Comparison of ENCODE assay signal across 25 cellular contexts in genomic region chr11:105321696-105322095, GRCh38.
DNase-seq lines count a peak whose midpoint lies in the region; ATAC-seq and FAIRE-seq lines count a peak whose summit lies in the region.
"Had no signal": no experiment of that assay in that cellular context is flagged by ENCODE, and none has a peak within 500 bp of the region (broad histone marks: within the 10 kb centered on the region; RNA-seq: fewer than 3 reads in every experiment).

No MANE protein-coding gene starts in this region.

- H3K36me3 ChIP-seq in small intestine (ENCODE audit: control insufficient read depth in 2 of 2, insufficient read depth in 2 of 2, low read length in 2 of 2), result no peaks in the 10 kb centered on the region
- H3K36me3 ChIP-seq: BE2C, BLaER1 had no signal

- 73 to 79% (median 73%) methylated on average over 2 of the region's 2 CpGs for WGBS in small intestine, 3 donors

- FAIRE-seq in A204.1 (lab: Jason Lieb, UNC) (peak; percentile 78), TTC549 (lab: Jason Lieb, UNC) (peak; percentile 79), frontal cortex (lab: Jason Lieb, UNC) (peak; percentile 79), small intestine (lab: Jason Lieb, UNC) (peak; percentile 19)
- FAIRE-seq: GM12878, GM12892, GM18507 had no signal

- no peak overlapping the region for H3K27ac ChIP-seq in small intestine (ENCODE audit: low read depth in 1 of 2, low read length in 1 of 2)
- H3K27ac ChIP-seq: 22Rv1, BLaER1 had no signal

- H3K27me3 ChIP-seq in small intestine (ENCODE audit: control insufficient read depth in 2 of 2, insufficient read depth in 2 of 2, low read length in 2 of 2), result no peaks in the 10 kb centered on the region
- H3K27me3 ChIP-seq: BE2C, BLaER1 had no signal

- H3K9me3 ChIP-seq in small intestine (ENCODE audit: control insufficient read depth, low read depth), result no peaks in the 10 kb centered on the region
- H3K9me3 ChIP-seq: BE2C, BLaER1 had no signal

- ATAC-seq in GM19463 (IDR thresholded peaks at IDR 0.05; ENCODE audit: unreplicated experiment), result no peak
- ATAC-seq: GM12878 had no signal

- H3K4me3 ChIP-seq in small intestine (ENCODE audit: low read depth in 1 of 2, low read length in 2 of 2), result no peak overlapping the region
- H3K4me3 ChIP-seq: BLaER1, GM12878 had no signal

- no peaks in the 10 kb centered on the region for H3K4me1 ChIP-seq in small intestine (ENCODE audit: control insufficient read depth in 2 of 2, insufficient read depth in 1 of 2, low read depth in 1 of 2, low read length in 1 of 2)
- H3K4me1 ChIP-seq: BE2C, BLaER1 had no signal

- no peak for DNase-seq in frontal cortex (ENCODE audit: low spot score in 2 of 2)
- no peak for DNase-seq in small intestine
- no peak for DNase-seq in activated CD8-positive, alpha-beta memory T cell treated with anti-CD3 and anti-CD28 coated beads, Interleukin-2, amount 50 U/mL, for 4 hours
- no peak for DNase-seq in GDM1 (lab: John Stamatoyannopoulos, UW)
- DNase-seq: ACHN; BE2C; C1 segment of cervical spinal cord; CD4-positive, alpha-beta memory T cell; CD4-positive, CD25-positive, alpha-beta regulatory T cell; CD8-positive, alpha-beta memory T cell; COR-L47; DMS 273 treated with DMSO at 0.1 percent for 48 hours; DMS153; DMS53; DMS79; DND-41; EL had no signal
